1 cellular context compared by ENCODE assay signal in genomic region chr22:17371446-17371845, GRCh38.
TF ChIP-seq lines count a peak whose summit lies in the region.

No MANE protein-coding gene starts in this region.

TF ChIP-seq in endothelial cell of umbilical vein, 7 proteins besides CTCF, POLR2A, EP300 and RAD21:
- TF ChIP-seq GATA2 (IDR thresholded peaks at IDR 0.05; ENCODE audit: insufficient read depth, insufficient read length, low read depth, low read length) (no peak), EZH2 (IDR thresholded peaks at IDR 0.05; ENCODE audit: borderline replicate concordance, low read depth, low read length, severe bottlenecking) (no peak)
